ENCODE assay signal across 15 cellular contexts in genomic region chr7:93307131-93307660, GRCh38.
DNase-seq lines count a peak whose midpoint lies in the region; FAIRE-seq and TF ChIP-seq lines count a peak whose summit lies in the region.
"Had no signal": no experiment of that assay in that cellular context is flagged by ENCODE, and none has a peak within 500 bp of the region (broad histone marks: within the 10 kb centered on the region; RNA-seq: fewer than 3 reads in every experiment).

No MANE protein-coding gene starts in this region.

- FAIRE-seq in urothelium cell line (lab: Jason Lieb, UNC) (peak; percentile 20), frontal cortex (lab: Jason Lieb, UNC) (no peak)

- peak overlapping the region; percentile 4; the same call in 1 of the 2 replicates for H3K4me3 ChIP-seq in WI38 (ENCODE audit: low read depth, low read length)
- H3K4me3 ChIP-seq in fibroblast of mammary gland (ENCODE audit: control insufficient read depth, low read depth, low read length): no peak overlapping the region

- DNase-seq in DMS53 (lab: John Stamatoyannopoulos, UW): peak; percentile 14
- DNase-seq in DMS53 treated with DMSO at 0.1 percent for 48 hours (lab: John Stamatoyannopoulos, UW; ENCODE audit: unreplicated experiment): no peak
- DNase-seq in fibroblast of mammary gland (ENCODE audit: low read depth): peak; percentile 79
- DNase-seq in urothelium cell line (ENCODE audit: low spot score): no peak
- no peak for DNase-seq in epidermal melanocyte (ENCODE audit: insufficient read length, low spot score)
- DNase-seq in frontal cortex (ENCODE audit: low spot score in 2 of 2): no peak
- no peak for DNase-seq in LoVo (ENCODE audit: low spot score)
- DNase-seq: 8988T; activated gamma-delta T cell; hypothalamus; natural killer cell; NK-92 treated with Interleukin-12 subunit alpha and Interleukin-12 subunit beta, amount 100 ng/mL, for 24 hours; SIG-M5; stimulated activated CD4-positive, alpha-beta T cell treated with anti-CD3 and anti-CD28 coated beads, Interleukin-4, amount 100 ng/mL, for 24 hours had no signal

- TF ChIP-seq CTCF in WI38 (IDR thresholded peaks at IDR 0.05; ENCODE audit: low read depth, low read length) (no peak), fibroblast of mammary gland (conservative IDR thresholded peaks at IDR 0.05; ENCODE audit: control insufficient read depth, insufficient read depth, low read depth, low read length) (no peak)

Comparison
In these comparisons a context has a peak if more than half of its experiments do, and no peak if none do; other contexts are left out.
1. DNase-seq: peak in DMS53 (single experiment) and fibroblast of mammary gland (single experiment); none in DMS53 treated with DMSO at 0.1 percent for 48 hours (single experiment), urothelium cell line (single experiment), epidermal melanocyte (single experiment), frontal cortex (0 of 2) and LoVo (single experiment).